Comparison of ENCODE assay signal across 8 cellular contexts in the genomic region with DNA sequence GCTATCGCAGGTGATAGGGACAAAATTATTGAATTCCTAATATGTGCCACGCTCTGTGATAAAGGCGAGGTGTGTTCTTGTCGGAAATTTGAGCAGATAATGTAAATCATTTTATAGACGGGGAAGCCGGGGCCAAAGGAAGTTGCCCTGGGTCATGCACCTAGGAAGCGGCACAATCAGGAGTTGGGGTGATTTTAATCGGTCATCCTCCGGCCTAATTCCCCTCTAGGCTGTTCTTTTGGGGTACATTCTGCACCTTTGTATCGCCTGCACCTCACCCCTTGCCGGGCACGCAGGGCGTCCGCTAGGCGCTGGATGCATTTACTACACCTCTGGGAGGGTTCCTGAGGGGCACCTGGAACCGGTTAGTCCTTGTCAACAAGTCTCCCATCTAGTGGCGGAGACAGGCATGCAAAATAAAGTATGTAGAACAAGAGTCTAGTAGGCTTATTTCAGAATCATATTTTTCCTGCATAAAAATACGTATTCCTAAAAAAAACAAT. TPM values are rescaled to one million over a fixed set of nuclear protein-coding genes. Genes with fewer than 3 reads are reported as not detected.
DNase-seq lines count a peak whose midpoint lies in the region; ATAC-seq and TF ChIP-seq lines count a peak whose summit lies in the region.

No MANE protein-coding gene starts in this region.

- in situ Hi-C loops in mammary epithelial cell (cut with MboI; ENCODE audit: low sequenced_read_pairs in 2 of 2): no loop called here

- H3K4me3 ChIP-seq in KMS-11 (IDR thresholded peaks at IDR 0.05; ENCODE audit: insufficient read depth, low read depth, low read length): peak overlapping the region; percentile 86
- H3K4me3 ChIP-seq in mammary epithelial cell (replicated peaks in 1 of 3; ENCODE audit: insufficient read depth in 1 of 3, low read depth in 2 of 3, low read length in 3 of 3): peak overlapping the region; percentile 72 to 89 (median 76)
- H3K4me3 ChIP-seq in kidney epithelial cell (ENCODE audit: low read depth, low read length): peak overlapping the region; percentile 61

- H3K27me3 ChIP-seq in KMS-11 (ENCODE audit: insufficient read depth, low read depth) (no peaks in the 10 kb centered on the region), mammary epithelial cell (ENCODE audit: insufficient read depth, low read length) (no peaks in the 10 kb centered on the region), kidney epithelial cell (ENCODE audit: control insufficient read depth, insufficient read depth, low read length) (no peaks in the 10 kb centered on the region)

- H3K4me2 ChIP-seq in KMS-11: peak overlapping the region; percentile 81
- peak overlapping the region; percentile 100 for H3K4me2 ChIP-seq in mammary epithelial cell (ENCODE audit: insufficient read depth, low read depth, low read length)

- peak; percentile 63 for TF ChIP-seq CTCF in KMS-11 (conservative IDR thresholded peaks at IDR 0.05; ENCODE audit: low read depth, low read length)
- peak; percentile 41 to 57 for TF ChIP-seq CTCF in mammary epithelial cell (conservative IDR thresholded peaks at IDR 0.05 in 1 of 2, IDR thresholded peaks at IDR 0.05 in 1 of 2; ENCODE audit: extremely low read depth in 1 of 2, insufficient read depth in 1 of 2, low read depth in 1 of 2, low read length in 2 of 2)
- peak; percentile 62 for TF ChIP-seq CTCF in kidney epithelial cell (IDR thresholded peaks at IDR 0.05; ENCODE audit: insufficient read depth, low read length, poor library complexity, severe bottlenecking)

- dilution Hi-C loops in mammary epithelial cell (cut with HindIII; ENCODE audit: low sequenced_read_pairs): no loop called here

- BruUV-seq in mammary epithelial cell (replicated peaks; lab: Mats Ljungman, UMichigan): no TSS peak

- H3K27ac ChIP-seq in KMS-11 (no peak overlapping the region), mammary epithelial cell (ENCODE audit: insufficient read depth, low read depth, low read length) (no peak overlapping the region)

- peak; percentile 12 for DNase-seq in GF-D8 (lab: John Stamatoyannopoulos, UW)
- DNase-seq in SW480 (ENCODE audit: low spot score): peak; percentile 80
- peak; percentile 50 for DNase-seq in mammary epithelial cell
- DNase-seq in kidney epithelial cell (ENCODE audit: low read depth): no peak
- DNase-seq in stimulated activated CD8-positive, alpha-beta memory T cell treated with anti-CD3 and anti-CD28 coated beads, Interleukin-12 subunit alpha, Interleukin-12 subunit beta, amount 100 ng/mL, for 1 hour (ENCODE audit: low read depth): peak; percentile 33
- DNase-seq in midbrain (lab: John Stamatoyannopoulos, UW): no peak

- intact Hi-C loops in mammary epithelial cell (cut with micrococcal nuclease): loop anchor here (2.0 kb wide), 1 partner anchor 30 kb away; no protein-coding TSS in a partner anchor

- H2AFZ ChIP-seq in KMS-11 (ENCODE audit: low read depth): peak overlapping the region; percentile 100
- H2AFZ ChIP-seq in mammary epithelial cell (ENCODE audit: low read depth, low read length): peak overlapping the region; percentile 100

- peaks cover 23% of the 10 kb centered on the region for H3K79me2 ChIP-seq in KMS-11 (ENCODE audit: insufficient read depth, low read depth)
- peaks cover 39% of the 10 kb centered on the region for H3K79me2 ChIP-seq in mammary epithelial cell (ENCODE audit: insufficient read depth, low read length)

- H4K20me1 ChIP-seq in KMS-11 (ENCODE audit: insufficient read depth) (no peaks in the 10 kb centered on the region), mammary epithelial cell (ENCODE audit: insufficient read depth, low read length) (no peaks in the 10 kb centered on the region)

- CTCF ChIA-PET in mammary epithelial cell (lab: Charles Lee; ENCODE audit: low non-redundant PET): no interaction called here

- ATAC-seq in GM21619 (IDR thresholded peaks at IDR 0.05; ENCODE audit: unreplicated experiment): peak; percentile 43

- H3K4me1 ChIP-seq in KMS-11 (ENCODE audit: low read depth, poor library complexity, severe bottlenecking) (peaks cover 21% of the 10 kb centered on the region), mammary epithelial cell (ENCODE audit: insufficient read depth, low read length) (peaks cover 25% of the 10 kb centered on the region)

- under 1% methylated on average over 9 of the region's 18 CpGs for WGBS in mammary epithelial cell (ENCODE audit: low coverage, missing lambda C conversion rate)

- no peaks in the 10 kb centered on the region for H3K9me3 ChIP-seq in mammary epithelial cell (replicated peaks; ENCODE audit: insufficient read depth, low read length)

- peak overlapping the region; percentile 12; the same call in 1 of the 2 replicates for H3K9ac ChIP-seq in KMS-11
- H3K9ac ChIP-seq in mammary epithelial cell (ENCODE audit: insufficient read depth, low read length): no peak overlapping the region

- H3K36me3 ChIP-seq in KMS-11 (ENCODE audit: insufficient read depth): peaks cover 3% of the 10 kb centered on the region; the same call in 1 of the 2 replicates
- peaks cover 2% of the 10 kb centered on the region for H3K36me3 ChIP-seq in mammary epithelial cell (ENCODE audit: insufficient read depth, low read length)
- H3K36me3 ChIP-seq in kidney epithelial cell (ENCODE audit: control insufficient read depth, insufficient read depth, low read length): peaks cover 2% of the 10 kb centered on the region

RNA-seq across cellular contexts. Expression of a gene that starts 0.6 kb away (rescaled TPM):
- total RNA-seq in mammary epithelial cell: 10 to 100 TPM; 30.0 to 61.6 TPM
- polyA plus RNA-seq in mammary epithelial cell: 59.6 TPM
- polyA minus RNA-seq in mammary epithelial cell: 146 TPM
- 34.2 and 45.2 TPM in 2 replicates for total RNA-seq in kidney epithelial cell

RNA-seq across cellular contexts. Expression of a gene that starts 16.8 kb away (rescaled TPM):
- total RNA-seq in mammary epithelial cell: under 1 TPM in 1 of 2 donors, not detected in 1; 0.83 TPM
- 0.18 TPM for polyA plus RNA-seq in mammary epithelial cell
- polyA minus RNA-seq in mammary epithelial cell: 1.7 TPM
- total RNA-seq in kidney epithelial cell: 0.54 and 0.75 TPM in 2 replicates

RNA-seq across cellular contexts. Expression of a gene that starts 59.6 kb away (rescaled TPM):
- total RNA-seq in mammary epithelial cell (1 to 10 TPM in 1 of 2 donors, not detected in 1; 1.3 TPM), kidney epithelial cell (not detected in 2 replicates)
- polyA plus RNA-seq in mammary epithelial cell: 0.03 TPM
- polyA minus RNA-seq in mammary epithelial cell: not detected

Comparison
In these comparisons a context has a peak if more than half of its experiments do, and no peak if none do; other contexts are left out.
1. DNase-seq: peak in GF-D8 (single experiment), SW480 (single experiment), mammary epithelial cell (single experiment) and stimulated activated CD8-positive, alpha-beta memory T cell treated with anti-CD3 and anti-CD28 coated beads, Interleukin-12 subunit alpha, Interleukin-12 subunit beta, amount 100 ng/mL, for 1 hour (single experiment); none in kidney epithelial cell (single experiment) and midbrain (single experiment).
2. Peak in every context shown above with its lines, with median percentiles within 50 percentile points of each other: H3K4me3 ChIP-seq and CTCF ChIP-seq.